Comparison of ENCODE assay signal across 17 cellular contexts in the genomic region with DNA sequence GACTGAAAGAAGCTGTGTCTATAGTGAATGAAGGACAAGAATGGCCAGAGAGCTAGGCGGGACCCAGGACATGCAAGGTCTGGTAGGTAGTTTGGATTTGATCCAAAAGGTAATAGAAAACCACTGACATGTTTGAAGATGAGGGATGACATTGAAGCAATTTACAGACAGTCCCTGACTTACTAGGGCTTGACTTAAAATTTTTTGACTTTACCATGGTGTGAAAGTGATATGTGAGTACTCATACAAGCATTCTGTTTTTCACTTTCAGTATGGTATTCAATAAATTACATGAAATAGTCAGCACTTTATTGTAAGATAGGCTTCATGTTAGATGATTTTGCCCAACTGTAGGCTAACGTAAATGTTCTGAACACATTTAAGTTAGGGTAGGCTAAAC. TPM values are rescaled to one million over a fixed set of nuclear protein-coding genes. Genes with fewer than 3 reads are reported as not detected.
DNase-seq lines count a peak whose midpoint lies in the region; ATAC-seq and TF ChIP-seq lines count a peak whose summit lies in the region.
"Had no signal": no experiment of that assay in that cellular context is flagged by ENCODE, and none has a peak within 500 bp of the region (broad histone marks: within the 10 kb centered on the region; RNA-seq: fewer than 3 reads in every experiment).

No MANE protein-coding gene starts in this region.

- H3K27ac ChIP-seq in stomach, result no peak overlapping the region
- H3K27ac ChIP-seq: SK-N-MC had no signal

- H3K9me3 Mint-ChIP-seq in activated CD4-positive, alpha-beta T cell treated with anti-CD3 and anti-CD28 coated beads, Interleukin-2, amount 10 ng/mL, durations not matched to agents 24 days and 14 days, result peaks cover 15% of the 10 kb centered on the region
- H3K9me3 Mint-ChIP-seq in immature natural killer cell, result peaks cover 0 to 5% (median 0%) of the 10 kb centered on the region in 6 donors

- H3K4me3 Mint-ChIP-seq in activated CD4-positive, alpha-beta T cell treated with anti-CD3 and anti-CD28 coated beads, Interleukin-2, amount 10 ng/mL, durations not matched to agents 24 days and 14 days, result no peak overlapping the region
- H3K4me3 Mint-ChIP-seq in immature natural killer cell, result no peak overlapping the region

- 87 to 98% (median 92%) methylated on average over 2 of the region's 2 CpGs for WGBS in stomach, 5 donors

- H3K27me3 ChIP-seq in stomach, result no peaks in the 10 kb centered on the region

- H3K36me3 Mint-ChIP-seq in activated CD4-positive, alpha-beta T cell treated with anti-CD3 and anti-CD28 coated beads, Interleukin-2, amount 10 ng/mL, durations not matched to agents 24 days and 14 days (ENCODE audit: low read depth), result peaks cover 74% of the 10 kb centered on the region
- peaks cover 27 to 41% (median 33%) of the 10 kb centered on the region in 3 donors for H3K36me3 Mint-ChIP-seq in immature natural killer cell

- H3K9me3 ChIP-seq in stomach, result no peaks in the 10 kb centered on the region

- peaks cover 43% of the 10 kb centered on the region for H3K4me1 Mint-ChIP-seq in activated CD4-positive, alpha-beta T cell treated with anti-CD3 and anti-CD28 coated beads, Interleukin-2, amount 10 ng/mL, durations not matched to agents 24 days and 14 days
- H3K4me1 Mint-ChIP-seq in immature natural killer cell, result peaks cover 52 to 72% of the 10 kb centered on the region in 2 donors

- H3K4me3 ChIP-seq in GM12865 (ENCODE audit: low read depth, low read length) (no peak overlapping the region), foreskin fibroblast (ENCODE audit: low read depth in 1 of 2, low read length in 2 of 2) (no peak overlapping the region), stomach (no peak overlapping the region)
- H3K4me3 ChIP-seq: SK-N-MC had no signal

- no peak for TF ChIP-seq POLR2A in stomach (IDR thresholded peaks at IDR 0.05)

- ATAC-seq in HG03460 (IDR thresholded peaks at IDR 0.05; ENCODE audit: unreplicated experiment), result no peak
- ATAC-seq: Right ventricle myocardium inferior had no signal

- H3K4me1 ChIP-seq in stomach, result peaks cover 11 to 23% (median 14%) of the 10 kb centered on the region in 4 donors

- H3K27ac Mint-ChIP-seq in activated CD4-positive, alpha-beta T cell treated with anti-CD3 and anti-CD28 coated beads, Interleukin-2, amount 10 ng/mL, durations not matched to agents 24 days and 14 days, result peak overlapping the region; percentile 4
- peak overlapping the region in 5 of 6 donors; percentile 6 to 84 (median 39) for H3K27ac Mint-ChIP-seq in immature natural killer cell

- H3K27me3 Mint-ChIP-seq in activated CD4-positive, alpha-beta T cell treated with anti-CD3 and anti-CD28 coated beads, Interleukin-2, amount 10 ng/mL, durations not matched to agents 24 days and 14 days, result no peaks in the 10 kb centered on the region
- H3K27me3 Mint-ChIP-seq in immature natural killer cell (ENCODE audit: low read depth in 3 of 3), result no peaks in the 10 kb centered on the region

- TF ChIP-seq EP300 in stomach (IDR thresholded peaks at IDR 0.05), result no peak

- TF ChIP-seq CTCF in GM12865 (IDR thresholded peaks at IDR 0.05; ENCODE audit: insufficient read depth, low read depth, low read length, missing control alignments), result no peak
- TF ChIP-seq CTCF in foreskin fibroblast (IDR thresholded peaks at IDR 0.05; ENCODE audit: low read depth, low read length), result no peak
- no peak for TF ChIP-seq CTCF in stomach (IDR thresholded peaks at IDR 0.05)

- no peak for DNase-seq in activated CD4-positive, alpha-beta T cell treated with anti-CD3 and anti-CD28 coated beads, Interleukin-2, amount 10 ng/mL, durations not matched to agents 24 days and 14 days
- DNase-seq in activated CD4-positive, alpha-beta T cell treated with anti-CD3 and anti-CD28 coated beads for 4 hours, result no peak
- DNase-seq in GM12865 (ENCODE audit: low read depth) (peak; percentile 26), NCI-H69 (lab: John Stamatoyannopoulos, UW) (peak; percentile 43), immature natural killer cell (no peak), foreskin fibroblast (no peak), stomach (no peak)
- DNase-seq: AML-193, Calu3, DMS79 treated with DMSO at 0.1 percent for 48 hours, Karpas-422, NCI-H187 treated with DMSO at 0.1 percent for 48 hours, NCI-H226, NCI-H526 treated with DMSO at 0.1 percent for 48 hours had no signal

- intact Hi-C loops in activated CD4-positive, alpha-beta T cell treated with anti-CD3 and anti-CD28 coated beads, Interleukin-2, amount 10 ng/mL, durations not matched to agents 24 days and 14 days (cut with micrococcal nuclease), result no loop called here
- intact Hi-C loops in stomach (cut with DNase I; ENCODE audit: low total_unique reads), result no loop called here

- peaks cover 20 to 69% (median 67%) of the 10 kb centered on the region in 4 donors for H3K36me3 ChIP-seq in stomach

RNA-seq across cellular contexts. Expression of a gene that starts 7.7 kb away (rescaled TPM):
- total RNA-seq in activated CD4-positive, alpha-beta T cell treated with anti-CD3 and anti-CD28 coated beads, Interleukin-2, amount 10 ng/mL, durations not matched to agents 24 days and 14 days, result 154 and 166 TPM in 2 replicates
- polyA plus RNA-seq in immature natural killer cell (100 to 1,000 TPM; 210 to 235 (median 233) TPM), stomach (10 to 100 TPM; 45.1 to 55.7 (median 52.9) TPM)
- total RNA-seq in stomach, result 10 to 100 TPM in 4 of 5 donors, 1 to 10 TPM in 1; 9.3 to 76.3 (median 46.8) TPM

RNA-seq across cellular contexts. Expression of a gene that starts 46.3 kb away (rescaled TPM):
- total RNA-seq in activated CD4-positive, alpha-beta T cell treated with anti-CD3 and anti-CD28 coated beads, Interleukin-2, amount 10 ng/mL, durations not matched to agents 24 days and 14 days, result 58.3 and 71.1 TPM in 2 replicates
- polyA plus RNA-seq in immature natural killer cell (10 to 100 TPM; 10.8 to 25.2 (median 17.0) TPM), stomach (10 to 100 TPM in 1 of 3 donors, 1 to 10 TPM in 2; 7.6 to 13.6 (median 8.8) TPM)
- 100 to 1,000 TPM in 2 of 5 donors, 10 to 100 TPM in 3; 11.6 to 209 (median 35.1) TPM for total RNA-seq in stomach

Comparison
In these comparisons a context has a peak if more than half of its experiments do, and no peak if none do; other contexts are left out.
1. DNase-seq: peak in GM12865 (single experiment) and NCI-H69 (single experiment); none in activated CD4-positive, alpha-beta T cell treated with anti-CD3 and anti-CD28 coated beads, Interleukin-2, amount 10 ng/mL, durations not matched to agents 24 days and 14 days (single experiment), activated CD4-positive, alpha-beta T cell treated with anti-CD3 and anti-CD28 coated beads for 4 hours (0 of 2), immature natural killer cell (0 of 3), foreskin fibroblast (0 of 2) and stomach (single experiment).